ENCODE assay signal across 10 cellular contexts in the genomic region with DNA sequence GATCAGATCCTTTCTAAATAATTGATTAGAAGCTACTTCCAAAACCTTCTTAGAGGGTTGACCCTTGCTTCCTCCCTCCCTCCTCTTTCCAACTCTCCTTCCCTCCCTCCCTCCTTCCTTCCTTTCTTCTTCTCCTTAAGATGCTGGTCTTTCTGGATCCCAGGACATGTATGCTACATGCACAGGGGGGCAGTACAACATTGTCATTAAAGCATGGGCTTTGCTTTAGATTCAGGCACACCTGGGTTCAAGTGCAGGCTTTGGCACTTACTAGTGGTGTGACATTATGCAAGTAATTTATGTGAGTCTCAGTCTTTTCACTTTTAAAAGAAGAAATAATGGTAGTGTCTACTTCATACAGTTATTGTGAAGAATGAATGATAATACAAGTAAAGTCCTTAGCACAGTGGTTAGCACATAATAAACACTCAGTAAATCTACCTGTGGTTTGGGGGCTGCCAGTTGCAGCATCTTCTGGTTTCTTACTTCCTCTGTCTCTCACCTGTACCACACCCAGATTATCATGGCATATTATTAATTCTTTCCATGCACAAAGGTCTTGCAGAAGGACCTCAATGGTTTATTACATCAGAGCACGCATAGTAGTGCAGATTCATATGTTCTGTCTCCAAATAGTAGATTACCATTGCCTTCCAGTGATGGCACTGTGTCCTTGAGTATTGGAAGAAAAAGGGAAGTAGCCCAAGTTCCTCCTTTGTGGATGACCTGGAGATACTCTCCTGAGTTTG.
DNase-seq lines count a peak whose midpoint lies in the region; TF ChIP-seq lines count a peak whose summit lies in the region.
"Had no signal": no experiment of that assay in that cellular context is flagged by ENCODE, and none has a peak within 500 bp of the region (broad histone marks: within the 10 kb centered on the region; RNA-seq: fewer than 3 reads in every experiment).

No MANE protein-coding gene starts in this region.

- TF ChIP-seq CTCF in GM12865 (IDR thresholded peaks at IDR 0.05; ENCODE audit: insufficient read depth, low read depth, low read length, missing control alignments) (peak; percentile 37), OCI-LY7 (conservative IDR thresholded peaks at IDR 0.05; ENCODE audit: low read length) (0 out of 2 replicates have a peak, but pooled peaks have one; percentile 25), fibroblast of mammary gland (conservative IDR thresholded peaks at IDR 0.05; ENCODE audit: control insufficient read depth, insufficient read depth, low read depth, low read length) (peak; percentile 10), esophagus squamous epithelium (IDR thresholded peaks at IDR 0.05) (no peak)

- BruUV-seq in OCI-LY7 (replicated peaks; lab: Mats Ljungman, UMichigan) = no TSS peak

- H3K4me3 ChIP-seq in GM12865 (ENCODE audit: low read depth, low read length) (no peak overlapping the region), OCI-LY7 (ENCODE audit: low read depth, low read length, poor library complexity, severe bottlenecking) (no peak overlapping the region), fibroblast of mammary gland (ENCODE audit: control insufficient read depth, low read depth, low read length) (no peak overlapping the region), esophagus squamous epithelium (no peak overlapping the region)

- DNase-seq in AML-193 (lab: John Stamatoyannopoulos, UW) = peak; percentile 62 to 71
- DNase-seq in GM12865 (ENCODE audit: low read depth) = peak; percentile 51
- DNase-seq in OCI-LY7 (ENCODE audit: low spot score) = peak; percentile 5
- peak; percentile 33 for DNase-seq in fibroblast of mammary gland (ENCODE audit: low read depth)
- DNase-seq in NCI-H1417 treated with DMSO at 0.1 percent for 48 hours (lab: John Stamatoyannopoulos, UW) = no peak
- DNase-seq in activated effector memory CD4-positive, alpha-beta T cell treated with Interleukin-2 at 50 U/mL for 16 hours = no peak
- no peak for DNase-seq in HT-29 (ENCODE audit: low spot score)
- no peak for DNase-seq in esophagus squamous epithelium (lab: John Stamatoyannopoulos, UW)
- DNase-seq: activated CD8-positive, alpha-beta memory T cell treated with anti-CD3 and anti-CD28 coated beads, Interleukin-2, amount 50 U/mL, for 48 hours; NCI-H526 had no signal

- H3K79me2 ChIP-seq in OCI-LY7 (ENCODE audit: insufficient read depth, low read depth, low read length) = no peaks in the 10 kb centered on the region

- H4K20me1 ChIP-seq in OCI-LY7 (ENCODE audit: insufficient read depth, low read length) = no peaks in the 10 kb centered on the region

- H3K4me1 ChIP-seq in OCI-LY7 (ENCODE audit: insufficient read depth, low read length, poor library complexity, severe bottlenecking) (no peaks in the 10 kb centered on the region), esophagus squamous epithelium (peaks cover 0 to 25% (median 7%) of the 10 kb centered on the region in 3 donors)

- POLR2A ChIA-PET in OCI-LY7 (lab: Charles Lee) = no interaction called here

- no peak for TF ChIP-seq POLR2A in esophagus squamous epithelium (IDR thresholded peaks at IDR 0.05)

- WGBS in esophagus squamous epithelium, 2 donors = 86 to 95% methylated on average over 1 of the region's 1 CpG

- CTCF ChIA-PET in OCI-LY7 (lab: Charles Lee; ENCODE audit: unreplicated experiment) = no interaction called here

- no peak overlapping the region for H3K27ac ChIP-seq in OCI-LY7 (ENCODE audit: low read depth, low read length, poor library complexity, severe bottlenecking)
- H3K27ac ChIP-seq in esophagus squamous epithelium = no peak overlapping the region

- H3K4me2 ChIP-seq in OCI-LY7 (ENCODE audit: low read length) = no peak overlapping the region

- no peaks in the 10 kb centered on the region for H3K27me3 ChIP-seq in esophagus squamous epithelium

- no peaks in the 10 kb centered on the region for H3K9me2 ChIP-seq in OCI-LY7 (ENCODE audit: insufficient read depth, low read length)

- no peak overlapping the region for H2AFZ ChIP-seq in OCI-LY7 (ENCODE audit: low read length)

- H3K9me3 ChIP-seq in OCI-LY7 (ENCODE audit: low read length) (no peaks in the 10 kb centered on the region), esophagus squamous epithelium (no peaks in the 10 kb centered on the region)

- intact Hi-C loops in OCI-LY7 (cut with micrococcal nuclease; ENCODE audit: unreplicated experiment) (loop anchor here (5.0 to 10.0 kb wide), 2 partner anchors 478 to 1260 kb away; a partner anchor contains a TSS), esophagus squamous epithelium (cut with DNase I) (loop anchor here (10.0 kb wide), 2 partner anchors 480 to 900 kb away; a partner anchor contains a TSS)

- no peaks in the 10 kb centered on the region for H3K36me3 ChIP-seq in OCI-LY7 (ENCODE audit: insufficient read depth, low read length)
- no peaks in the 10 kb centered on the region for H3K36me3 ChIP-seq in esophagus squamous epithelium

Comparison
In these comparisons a context has a peak if more than half of its experiments do, and no peak if none do; other contexts are left out.
1. DNase-seq: peak in AML-193 (2 of 2), GM12865 (single experiment), OCI-LY7 (single experiment) and fibroblast of mammary gland (single experiment); none in NCI-H1417 treated with DMSO at 0.1 percent for 48 hours (single experiment), activated effector memory CD4-positive, alpha-beta T cell treated with Interleukin-2 at 50 U/mL for 16 hours (single experiment), HT-29 (single experiment) and esophagus squamous epithelium (single experiment).
2. CTCF ChIP-seq: peak in GM12865 (single experiment), OCI-LY7 (single experiment) and fibroblast of mammary gland (single experiment); none in esophagus squamous epithelium (0 of 6).